In the genomic region with DNA sequence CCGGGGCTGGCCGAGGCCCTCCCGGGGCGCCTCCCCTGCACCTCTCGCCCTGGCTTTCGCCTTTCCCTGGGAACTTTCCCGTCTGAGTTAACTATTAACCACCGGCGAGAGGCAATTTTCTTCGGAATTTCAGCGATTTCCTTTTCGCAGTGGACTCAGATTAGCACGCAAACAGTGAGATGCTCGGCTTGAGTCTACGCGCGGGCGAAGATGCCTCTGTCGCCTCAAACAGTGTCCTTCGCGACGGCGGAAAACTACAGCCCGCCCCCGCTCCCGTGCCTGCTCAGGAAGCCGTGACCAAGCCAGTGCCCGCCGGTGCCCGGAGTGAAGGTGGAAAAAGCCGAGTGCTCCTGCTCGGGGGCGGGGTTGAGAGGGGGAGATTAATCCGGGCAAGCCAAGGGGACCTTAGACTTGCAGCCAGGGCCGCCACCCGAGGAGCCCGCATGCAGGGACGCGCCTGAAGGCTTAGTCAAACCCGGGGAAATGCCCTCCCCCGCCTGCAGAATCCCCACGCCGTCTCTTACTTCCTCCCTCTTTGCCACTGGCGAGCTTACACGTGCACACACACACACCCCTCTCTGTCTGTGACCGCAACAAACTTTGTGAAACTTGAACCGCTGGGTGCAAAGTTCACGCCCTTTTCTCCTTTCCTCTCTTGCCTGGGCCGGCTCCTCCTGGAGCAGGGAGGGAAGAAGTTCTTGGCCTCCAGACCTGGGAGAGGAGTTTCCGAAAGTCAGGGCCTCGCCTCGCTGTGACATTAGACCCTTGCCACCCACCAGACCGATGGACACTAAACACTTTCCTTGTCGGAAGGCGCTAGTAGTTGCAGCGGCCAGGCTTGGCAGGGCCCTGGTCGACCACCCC, we compare ENCODE assay signal across 9 cellular contexts. TPM values are rescaled to one million over a fixed set of nuclear protein-coding genes. Genes with fewer than 3 reads are reported as not detected.
A peak's percentile ranks its signal among the peaks of the same experiment; 100 is the strongest.
DNase-seq lines count a peak whose midpoint lies in the region; ATAC-seq and TF ChIP-seq lines count a peak whose summit lies in the region.
"Had no signal": no experiment of that assay in that cellular context is flagged by ENCODE, and none has a peak within 500 bp of the region (broad histone marks: within the 10 kb centered on the region; RNA-seq: fewer than 3 reads in every experiment).

No MANE protein-coding gene starts in this region.

- no peaks in the 10 kb centered on the region for H3K36me3 Mint-ChIP-seq in activated naive CD8-positive, alpha-beta T cell treated with anti-CD3 and anti-CD28 coated beads for 36 hours

- in situ Hi-C loops in ACHN (cut with HindIII; ENCODE audit: low pct_ligation_motif_present, low pct_unique_long_range_greater_than_20kb, low sequenced_read_pairs) = no loop called here

- H3K27me3 ChIP-seq in lung (ENCODE audit: control insufficient read depth, insufficient read depth) (peaks cover 19% of the 10 kb centered on the region), gastroesophageal sphincter (peaks cover 100% of the 10 kb centered on the region)

- H3K4me3 ChIP-seq in lung (no peak overlapping the region), gastroesophageal sphincter (peak overlapping the region in 1 of 2 donors; percentile 26)

- no peaks in the 10 kb centered on the region for H3K9me3 Mint-ChIP-seq in activated naive CD8-positive, alpha-beta T cell treated with anti-CD3 and anti-CD28 coated beads for 36 hours

- TF ChIP-seq EP300 in gastroesophageal sphincter (IDR thresholded peaks at IDR 0.05) = no peak

- H3K4me1 Mint-ChIP-seq in activated naive CD8-positive, alpha-beta T cell treated with anti-CD3 and anti-CD28 coated beads for 36 hours = peaks cover 24% of the 10 kb centered on the region

- H3K27ac Mint-ChIP-seq in activated naive CD8-positive, alpha-beta T cell treated with anti-CD3 and anti-CD28 coated beads for 36 hours = no peak overlapping the region

- peaks cover 96% of the 10 kb centered on the region for H3K27me3 Mint-ChIP-seq in activated naive CD8-positive, alpha-beta T cell treated with anti-CD3 and anti-CD28 coated beads for 36 hours

- ATAC-seq in GM18511 (IDR thresholded peaks at IDR 0.05; ENCODE audit: unreplicated experiment) (peak; percentile 64), HG03432 (IDR thresholded peaks at IDR 0.05; ENCODE audit: unreplicated experiment) (peak; percentile 83), lung (ENCODE audit: insufficient read depth, low FRiP score) (peak; percentile 51), gastroesophageal sphincter (no peak)

- no peak for TF ChIP-seq POLR2A in gastroesophageal sphincter (IDR thresholded peaks at IDR 0.05)

- DNase-seq in ACHN (peak; percentile 96), lung (ENCODE audit: low spot score) (no peak), NCI-H2029 treated with DMSO at 0.1 percent for 48 hours (lab: John Stamatoyannopoulos, UW) (no peak)
- peak; percentile 46 for DNase-seq in activated naive CD8-positive, alpha-beta T cell treated with anti-CD3 and anti-CD28 coated beads for 36 hours
- DNase-seq in stimulated activated naive CD4-positive, alpha-beta T cell (lab: John Stamatoyannopoulos, UW) = no peak

- H3K27ac ChIP-seq in lung (ENCODE audit: low read depth in 1 of 2, low read length in 1 of 2) (no peak overlapping the region), gastroesophageal sphincter (no peak overlapping the region)

- WGBS in lung, 2 donors = 3 to 5% methylated on average over 57 of the region's 57 CpGs
- WGBS in gastroesophageal sphincter (ENCODE audit: low coverage in 1 of 2), 2 donors = 5 to 15% methylated on average over 9 to 11 of the region's 57 CpGs

- H3K4me3 Mint-ChIP-seq in activated naive CD8-positive, alpha-beta T cell treated with anti-CD3 and anti-CD28 coated beads for 36 hours = no peak overlapping the region

- no peaks in the 10 kb centered on the region for H3K36me3 ChIP-seq in lung (ENCODE audit: control insufficient read depth in 2 of 2, insufficient read depth in 2 of 2, low read length in 2 of 2)
- H3K36me3 ChIP-seq in gastroesophageal sphincter = no peaks in the 10 kb centered on the region

- no peak for TF ChIP-seq CTCF in lung (IDR thresholded peaks at IDR 0.05; ENCODE audit: control extremely low read depth, extremely low read depth)
- TF ChIP-seq CTCF in gastroesophageal sphincter (IDR thresholded peaks at IDR 0.05) = no peak

- peaks cover 0 to 12% of the 10 kb centered on the region in 2 donors for H3K4me1 ChIP-seq in lung (ENCODE audit: control insufficient read depth in 2 of 2, insufficient read depth in 2 of 2, low read length in 2 of 2)
- H3K4me1 ChIP-seq in gastroesophageal sphincter = peaks cover 0 to 37% (median 24%) of the 10 kb centered on the region in 3 donors

- H3K9me3 ChIP-seq in lung (ENCODE audit: control insufficient read depth in 2 of 2, insufficient read depth in 1 of 2, low read length in 1 of 2) (peaks cover 0 to 8% of the 10 kb centered on the region in 2 donors), gastroesophageal sphincter (no peaks in the 10 kb centered on the region)

RNA-seq across cellular contexts. Expression of gene PAX2, which starts 14.4 kb away (rescaled TPM):
- total RNA-seq in activated naive CD8-positive, alpha-beta T cell treated with anti-CD3 and anti-CD28 coated beads for 36 hours = not detected
- total RNA-seq in lung (not detected), gastroesophageal sphincter (not detected)
- not detected for polyA plus RNA-seq in lung
- total RNA-seq: aorta had no signal
- polyA plus RNA-seq: aorta had no signal

Comparison
In these comparisons a context has a peak if more than half of its experiments do, and no peak if none do; other contexts are left out.
1. DNase-seq: peak in ACHN (single experiment) and activated naive CD8-positive, alpha-beta T cell treated with anti-CD3 and anti-CD28 coated beads for 36 hours (single experiment); none in lung (single experiment), stimulated activated naive CD4-positive, alpha-beta T cell (0 of 6) and NCI-H2029 treated with DMSO at 0.1 percent for 48 hours (single experiment).